In genomic region chr4:11599044-11599443, GRCh38 we compare ENCODE assay signal across 22 cellular contexts.
"Had no signal": no experiment of that assay in that cellular context is flagged by ENCODE, and none has a peak within 500 bp of the region (broad histone marks: within the 10 kb centered on the region; RNA-seq: fewer than 3 reads in every experiment).

No MANE protein-coding gene starts in this region.

- ATAC-seq: activated CD4-positive, CD25-positive, alpha-beta regulatory T cell treated with anti-CD3 and anti-CD28 coated beads, Interleukin-2, amount 50 U/mL, for 24 hours; activated CD8-positive, alpha-beta T cell treated with anti-CD3 and anti-CD28 coated beads for 36 hours; activated T-cell treated with anti-CD3 and anti-CD28 coated beads, Interleukin-2, amount 50 U/mL, for 72 hours; SK-N-SH treated with all-trans-retinoic acid at 6 μM for 48 hours had no signal

- H3K27ac ChIP-seq: adrenal gland, KMS-11, RWPE1, SJSA1 had no signal

- H3K27me3 ChIP-seq: adrenal gland, SJSA1 had no signal

- H3K4me2 ChIP-seq: KMS-11 had no signal

- H3K36me3 ChIP-seq: adrenal gland, SJSA1 had no signal

- H3K4me3 ChIP-seq: adrenal gland, SJSA1 had no signal

- H3K9ac ChIP-seq: KMS-11 had no signal

- H3K4me1 ChIP-seq: adrenal gland, SJSA1 had no signal

- H3K9me3 ChIP-seq: adrenal gland, SJSA1 had no signal

- DNase-seq: activated CD4-positive, alpha-beta T cell treated with anti-CD3 and anti-CD28 coated beads for 4 hours; activated CD8-positive, alpha-beta memory T cell treated with anti-CD3 and anti-CD28 coated beads, Interleukin-2, amount 50 U/mL, for 4 hours; activated CD8-positive, alpha-beta T cell treated with anti-CD3 and anti-CD28 coated beads for 36 hours; activated gamma-delta T cell treated with Interleukin-2 at 50 U/mL for 16 hours; activated naive CD4-positive, alpha-beta T cell treated with anti-CD3 and anti-CD28 coated beads, Interleukin-2, amount 10 ng/mL, durations not matched to agents 7 days and 5 days; activated naive CD8-positive, alpha-beta T cell treated with anti-CD3 and anti-CD28 coated beads, Interleukin-2, amount 10 ng/mL, durations not matched to agents 7 days and 5 days; activated T-cell treated with anti-CD3 and anti-CD28 coated beads, Interleukin-2, amount 50 U/mL, for 72 hours; adrenal gland; anterior cingulate cortex; MV-4-11; NCI-H1092 treated with DMSO at 0.1 percent for 48 hours; NCI-H1417 treated with DMSO at 0.1 percent for 48 hours; NCI-H1694; NCI-H2029 treated with DMSO at 0.1 percent for 48 hours; NCI-H446; NCI-H524; SHP77 had no signal
